13 cellular contexts compared by ENCODE assay signal in genomic region chr10:101133489-101134298, GRCh38. TPM values are rescaled to one million over a fixed set of nuclear protein-coding genes. Genes with fewer than 3 reads are reported as not detected.
A peak's percentile ranks its signal among the peaks of the same experiment; 100 is the strongest.
DNase-seq lines count a peak whose midpoint lies in the region; ATAC-seq lines count a peak whose summit lies in the region.
"Had no signal": no experiment of that assay in that cellular context is flagged by ENCODE, and none has a peak within 500 bp of the region (broad histone marks: within the 10 kb centered on the region; RNA-seq: fewer than 3 reads in every experiment).

No MANE protein-coding gene starts in this region.

- H3K27me3 ChIP-seq in iPS-15b (ENCODE audit: control insufficient read depth, insufficient read depth, low read length) = peaks cover 99% of the 10 kb centered on the region

- H3K36me3 ChIP-seq in iPS-15b (ENCODE audit: control insufficient read depth, insufficient read depth, low read length) = no peaks in the 10 kb centered on the region

- no peaks in the 10 kb centered on the region for H3K9me3 Mint-ChIP-seq in activated naive CD4-positive, alpha-beta T cell treated with anti-CD3 and anti-CD28 coated beads, Interleukin-2, amount 10 ng/mL, durations not matched to agents 7 days and 5 days
- no peaks in the 10 kb centered on the region for H3K9me3 Mint-ChIP-seq in activated naive CD4-positive, alpha-beta T cell treated with anti-CD3 and anti-CD28 coated beads for 36 hours
- H3K9me3 Mint-ChIP-seq in stimulated activated effector memory CD8-positive, alpha-beta T cell treated with anti-CD3 and anti-CD28 coated beads, Interleukin-12 subunit alpha, Interleukin-12 subunit beta, amount 100 ng/mL, for 72 hours = no peaks in the 10 kb centered on the region

- peaks cover 23% of the 10 kb centered on the region for H3K4me1 Mint-ChIP-seq in activated naive CD4-positive, alpha-beta T cell treated with anti-CD3 and anti-CD28 coated beads, Interleukin-2, amount 10 ng/mL, durations not matched to agents 7 days and 5 days
- H3K4me1 Mint-ChIP-seq in activated naive CD4-positive, alpha-beta T cell treated with anti-CD3 and anti-CD28 coated beads for 36 hours (ENCODE audit: low read depth) = peaks cover 35% of the 10 kb centered on the region
- H3K4me1 Mint-ChIP-seq in T-helper 17 cell = peaks cover 37% of the 10 kb centered on the region
- H3K4me1 Mint-ChIP-seq in stimulated activated effector memory CD8-positive, alpha-beta T cell treated with anti-CD3 and anti-CD28 coated beads, Interleukin-12 subunit alpha, Interleukin-12 subunit beta, amount 100 ng/mL, for 72 hours = peaks cover 43% of the 10 kb centered on the region

- H3K9me3 ChIP-seq in T-helper 17 cell (ENCODE audit: control insufficient read depth, low read length, poor library complexity, severe bottlenecking) (no peaks in the 10 kb centered on the region), iPS-15b (ENCODE audit: control insufficient read depth, insufficient read depth, low read length) (no peaks in the 10 kb centered on the region)

- no peak for DNase-seq in activated naive CD4-positive, alpha-beta T cell treated with anti-CD3 and anti-CD28 coated beads, Interleukin-2, amount 10 ng/mL, durations not matched to agents 7 days and 5 days
- DNase-seq in activated naive CD4-positive, alpha-beta T cell treated with anti-CD3 and anti-CD28 coated beads for 36 hours = no peak
- no peak for DNase-seq in T-helper 17 cell
- no peak for DNase-seq in stimulated activated effector memory CD8-positive, alpha-beta T cell treated with anti-CD3 and anti-CD28 coated beads, Interleukin-12 subunit alpha, Interleukin-12 subunit beta, amount 100 ng/mL, for 72 hours (ENCODE audit: low spot score in 2 of 2)
- DNase-seq in NCI-H1092 (lab: John Stamatoyannopoulos, UW) = no peak
- DNase-seq in cerebellar cortex (ENCODE audit: low spot score) = no peak
- DNase-seq in SKM-1 treated with dmso at 0.1 percent for 144 hours (lab: John Stamatoyannopoulos, UW; ENCODE audit: unreplicated experiment) = no peak
- DNase-seq: MV-4-11, NCI-H510A treated with DMSO at 0.1 percent for 48 hours, RPMI8226 had no signal

- no peak overlapping the region for H3K9ac ChIP-seq in iPS-15b (ENCODE audit: low read depth, low read length)

- H3K27ac Mint-ChIP-seq in activated naive CD4-positive, alpha-beta T cell treated with anti-CD3 and anti-CD28 coated beads, Interleukin-2, amount 10 ng/mL, durations not matched to agents 7 days and 5 days = peak overlapping the region; percentile 71
- no peak overlapping the region for H3K27ac Mint-ChIP-seq in activated naive CD4-positive, alpha-beta T cell treated with anti-CD3 and anti-CD28 coated beads for 36 hours
- H3K27ac Mint-ChIP-seq in T-helper 17 cell = peak overlapping the region; percentile 70
- H3K27ac Mint-ChIP-seq in stimulated activated effector memory CD8-positive, alpha-beta T cell treated with anti-CD3 and anti-CD28 coated beads, Interleukin-12 subunit alpha, Interleukin-12 subunit beta, amount 100 ng/mL, for 72 hours = no peak overlapping the region

- peaks cover 2% of the 10 kb centered on the region for H3K4me1 ChIP-seq in iPS-15b (ENCODE audit: control insufficient read depth, insufficient read depth, low read length)

- peak overlapping the region; percentile 30 for H3K4me3 ChIP-seq in iPS-15b (ENCODE audit: low read depth, low read length)

- peaks cover 3% of the 10 kb centered on the region for H3K36me3 Mint-ChIP-seq in activated naive CD4-positive, alpha-beta T cell treated with anti-CD3 and anti-CD28 coated beads, Interleukin-2, amount 10 ng/mL, durations not matched to agents 7 days and 5 days
- H3K36me3 Mint-ChIP-seq in activated naive CD4-positive, alpha-beta T cell treated with anti-CD3 and anti-CD28 coated beads for 36 hours (ENCODE audit: low read depth) = no peaks in the 10 kb centered on the region
- peaks cover 10% of the 10 kb centered on the region for H3K36me3 Mint-ChIP-seq in T-helper 17 cell (ENCODE audit: low read depth)
- H3K36me3 Mint-ChIP-seq in stimulated activated effector memory CD8-positive, alpha-beta T cell treated with anti-CD3 and anti-CD28 coated beads, Interleukin-12 subunit alpha, Interleukin-12 subunit beta, amount 100 ng/mL, for 72 hours = peaks cover 8% of the 10 kb centered on the region

- H3K27me3 Mint-ChIP-seq in activated naive CD4-positive, alpha-beta T cell treated with anti-CD3 and anti-CD28 coated beads, Interleukin-2, amount 10 ng/mL, durations not matched to agents 7 days and 5 days = peaks cover 100% of the 10 kb centered on the region
- H3K27me3 Mint-ChIP-seq in activated naive CD4-positive, alpha-beta T cell treated with anti-CD3 and anti-CD28 coated beads for 36 hours (ENCODE audit: low read depth) = peaks cover 89% of the 10 kb centered on the region
- H3K27me3 Mint-ChIP-seq in T-helper 17 cell = peaks cover 90% of the 10 kb centered on the region

- intact Hi-C loops in activated naive CD4-positive, alpha-beta T cell treated with anti-CD3 and anti-CD28 coated beads for 36 hours (cut with micrococcal nuclease) = loop anchor here (2.0 to 10.0 kb wide), 2 partner anchors 95 to 389 kb away; partner anchors contain the start of genes LBX1 and PAX2

- no peak for ATAC-seq in T-helper 17 cell
- ATAC-seq in stimulated activated effector memory CD8-positive, alpha-beta T cell treated with anti-CD3 and anti-CD28 coated beads, Interleukin-12 subunit alpha, Interleukin-12 subunit beta, amount 100 ng/mL, for 72 hours = no peak

- CTCF ChIA-PET in activated naive CD4-positive, alpha-beta T cell treated with anti-CD3 and anti-CD28 coated beads, Interleukin-2, amount 10 ng/mL, durations not matched to agents 7 days and 5 days (lab: Charles Lee) = interaction anchor here (1.0 to 1.2 kb wide), 3 partner anchors 18 to 104 kb away, joined by 3 to 4 read pairs (median 3); no protein-coding TSS in a partner anchor
- CTCF ChIA-PET in activated naive CD4-positive, alpha-beta T cell treated with anti-CD3 and anti-CD28 coated beads for 36 hours (lab: Charles Lee) = interaction anchor here (0.9 to 1.7 kb wide), 3 partner anchors 8 to 37 kb away, joined by 3 to 4 read pairs (median 3); no protein-coding TSS in a partner anchor

- no peak overlapping the region for H3K4me3 Mint-ChIP-seq in activated naive CD4-positive, alpha-beta T cell treated with anti-CD3 and anti-CD28 coated beads, Interleukin-2, amount 10 ng/mL, durations not matched to agents 7 days and 5 days
- no peak overlapping the region for H3K4me3 Mint-ChIP-seq in activated naive CD4-positive, alpha-beta T cell treated with anti-CD3 and anti-CD28 coated beads for 36 hours
- H3K4me3 Mint-ChIP-seq in T-helper 17 cell = peak overlapping the region; percentile 80
- H3K4me3 Mint-ChIP-seq in stimulated activated effector memory CD8-positive, alpha-beta T cell treated with anti-CD3 and anti-CD28 coated beads, Interleukin-12 subunit alpha, Interleukin-12 subunit beta, amount 100 ng/mL, for 72 hours = peak overlapping the region; percentile 38

RNA-seq across cellular contexts. Expression of gene TLX1, which starts 2.6 kb away (rescaled TPM):
- not detected for total RNA-seq in activated naive CD4-positive, alpha-beta T cell treated with anti-CD3 and anti-CD28 coated beads for 36 hours
- total RNA-seq in T-helper 17 cell = not detected
- total RNA-seq: bronchial epithelial cell, HT1080 had no signal

Comparison
In these comparisons a context has a peak if more than half of its experiments do, and no peak if none do; other contexts are left out.
1. H3K27ac Mint-ChIP-seq: peak in activated naive CD4-positive, alpha-beta T cell treated with anti-CD3 and anti-CD28 coated beads, Interleukin-2, amount 10 ng/mL, durations not matched to agents 7 days and 5 days (single experiment) and T-helper 17 cell (single experiment); none in activated naive CD4-positive, alpha-beta T cell treated with anti-CD3 and anti-CD28 coated beads for 36 hours (single experiment) and stimulated activated effector memory CD8-positive, alpha-beta T cell treated with anti-CD3 and anti-CD28 coated beads, Interleukin-12 subunit alpha, Interleukin-12 subunit beta, amount 100 ng/mL, for 72 hours (single experiment).
2. H3K4me3 Mint-ChIP-seq: peak in T-helper 17 cell (single experiment) and stimulated activated effector memory CD8-positive, alpha-beta T cell treated with anti-CD3 and anti-CD28 coated beads, Interleukin-12 subunit alpha, Interleukin-12 subunit beta, amount 100 ng/mL, for 72 hours (single experiment); none in activated naive CD4-positive, alpha-beta T cell treated with anti-CD3 and anti-CD28 coated beads, Interleukin-2, amount 10 ng/mL, durations not matched to agents 7 days and 5 days (single experiment) and activated naive CD4-positive, alpha-beta T cell treated with anti-CD3 and anti-CD28 coated beads for 36 hours (single experiment).